Comparison of ENCODE assay signal across 24 cellular contexts in the genomic region with DNA sequence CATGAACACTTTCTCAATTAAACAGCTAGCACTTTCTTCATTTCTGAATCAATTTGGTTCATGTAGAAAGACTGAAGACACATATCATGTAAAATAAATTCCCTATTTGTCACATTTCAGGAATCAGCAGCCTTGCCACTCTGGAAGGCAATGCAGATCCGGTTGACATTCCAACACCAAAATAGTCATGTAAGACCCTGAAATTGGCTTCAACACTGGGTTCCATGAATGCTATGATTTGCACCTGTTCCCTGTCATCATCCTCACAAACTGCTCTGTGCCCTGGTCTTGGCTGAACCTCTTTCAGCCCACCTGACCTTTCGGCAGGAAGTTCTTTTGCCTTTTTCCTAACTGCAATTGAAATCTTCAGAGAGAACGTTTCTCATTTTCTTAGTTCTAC.
"Had no signal": no experiment of that assay in that cellular context is flagged by ENCODE, and none has a peak within 500 bp of the region (broad histone marks: within the 10 kb centered on the region; RNA-seq: fewer than 3 reads in every experiment).

No MANE protein-coding gene starts in this region.

- H3K27ac ChIP-seq: brain microvascular endothelial cell, coronary artery, dorsolateral prefrontal cortex had no signal

- ATAC-seq: activated T-cell treated with anti-CD3 and anti-CD28 coated beads, Interleukin-2, amount 50 U/mL, for 72 hours; esophagus mucosa had no signal

- H3K27me3 ChIP-seq: brain microvascular endothelial cell, dorsolateral prefrontal cortex had no signal

- H3K4me3 ChIP-seq: coronary artery, dorsolateral prefrontal cortex had no signal

- H3K36me3 ChIP-seq: brain microvascular endothelial cell had no signal

- DNase-seq: activated CD4-positive, alpha-beta memory T cell treated with anti-CD3 and anti-CD28 coated beads, Interleukin-2, amount 10 ng/mL, durations not matched to agents 7 days and 5 days; activated CD4-positive, alpha-beta T cell treated with anti-CD3 and anti-CD28 coated beads for 1 hour; activated CD4-positive, alpha-beta T cell treated with anti-CD3 and anti-CD28 coated beads for 4 hours; activated CD4-positive, alpha-beta T cell treated with anti-CD3 and anti-CD28 coated beads, Interleukin-2, amount 10 ng/mL, durations not matched to agents 7 days and 5 days; activated CD4-positive, alpha-beta T cell treated with anti-CD3 and anti-CD28 coated beads, Interleukin-2, amount 50 U/mL, for 4 hours; activated CD8-positive, alpha-beta memory T cell treated with anti-CD3 and anti-CD28 coated beads, Interleukin-2, amount 50 U/mL, for 48 hours; activated effector memory CD4-positive, alpha-beta T cell treated with Interleukin-2 at 50 U/mL for 16 hours; activated gamma-delta T cell treated with Interleukin-2 at 50 U/mL for 16 hours; activated naive CD4-positive, alpha-beta T cell treated with anti-CD3 and anti-CD28 coated beads, Interleukin-2, amount 50 U/mL, for 16 hours; activated naive CD4-positive, alpha-beta T cell treated with Interleukin-2 at 50 U/mL for 16 hours; activated T-cell treated with anti-CD3 and anti-CD28 coated beads for 4 hours; activated T-cell treated with anti-CD3 and anti-CD28 coated beads, Interleukin-2, amount 50 U/mL, for 24 hours; activated T-cell treated with anti-CD3 and anti-CD28 coated beads, Interleukin-2, amount 50 U/mL, for 72 hours; amniotic stem cell; anterior cingulate cortex; brain microvascular endothelial cell; dorsolateral prefrontal cortex; effector memory CD4-positive, alpha-beta T cell; endodermal cell; foreskin fibroblast; head of caudate nucleus; T-helper 2 cell had no signal
